Comparison of ENCODE assay signal across 1 cellular context in genomic region chr19:10737680-10738079, GRCh38.
TF ChIP-seq lines count a peak whose summit lies in the region.

No MANE protein-coding gene starts in this region.

TF ChIP-seq in GM23338, 12 proteins besides CTCF, POLR2A, EP300 and RAD21:
- TF ChIP-seq ZNF462 (CRISPR knock-in tag; IDR thresholded peaks at IDR 0.05) (no peak), ETS1 (IDR thresholded peaks at IDR 0.05) (no peak), JUNB (IDR thresholded peaks at IDR 0.05; ENCODE audit: unreplicated experiment) (no peak), REST (IDR thresholded peaks at IDR 0.05; ENCODE audit: unreplicated experiment) (no peak), ZNF114 (CRISPR knock-in tag; IDR thresholded peaks at IDR 0.05) (no peak), POLR2AphosphoS5 (IDR thresholded peaks at IDR 0.05; ENCODE audit: low read depth) (no peak), EZH2 (IDR thresholded peaks at IDR 0.05; ENCODE audit: low read depth, unreplicated experiment) (no peak), STAT1 (IDR thresholded peaks at IDR 0.05; ENCODE audit: unreplicated experiment) (no peak), ZNF331 (CRISPR knock-in tag; IDR thresholded peaks at IDR 0.05; ENCODE audit: low read depth) (no peak), NANOG (IDR thresholded peaks at IDR 0.05; ENCODE audit: borderline replicate concordance) (no peak), CREB1 (CRISPR knock-in tag; IDR thresholded peaks at IDR 0.05; ENCODE audit: low read depth) (no peak), EZH2phosphoT487 (IDR thresholded peaks at IDR 0.05; ENCODE audit: unreplicated experiment) (no peak)
